21 cellular contexts compared by ENCODE assay signal in the genomic region with DNA sequence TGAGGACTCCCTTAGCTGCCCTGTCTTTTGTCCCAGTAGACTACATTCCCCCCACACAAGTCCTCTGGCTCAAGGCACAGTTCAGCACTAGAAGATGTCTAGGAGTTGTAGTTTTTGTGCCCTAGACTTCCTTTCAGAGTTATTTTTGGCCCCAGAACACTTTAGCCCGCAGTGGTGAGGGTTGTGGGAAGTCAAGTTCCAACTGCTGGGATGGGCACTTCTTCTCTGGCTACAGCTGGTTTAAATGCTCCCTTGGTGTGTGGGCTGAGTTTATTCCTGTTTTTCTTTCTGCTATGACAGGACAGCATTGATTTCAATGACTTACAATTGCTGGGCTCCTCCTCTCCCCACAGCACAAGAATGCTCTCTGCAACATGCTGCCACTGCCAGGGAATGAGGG. TPM values are rescaled to one million over a fixed set of nuclear protein-coding genes. Genes with fewer than 3 reads are reported as not detected.
DNase-seq lines count a peak whose midpoint lies in the region; ATAC-seq, FAIRE-seq and TF ChIP-seq lines count a peak whose summit lies in the region.
"Had no signal": no experiment of that assay in that cellular context is flagged by ENCODE, and none has a peak within 500 bp of the region (broad histone marks: within the 10 kb centered on the region; RNA-seq: fewer than 3 reads in every experiment).

No MANE protein-coding gene starts in this region.

- H3K36me3 ChIP-seq in bronchial epithelial cell (ENCODE audit: control insufficient read depth, insufficient read depth, low read length) (no peaks in the 10 kb centered on the region), left lung (no peaks in the 10 kb centered on the region), osteoblast (ENCODE audit: insufficient read depth, low read length) (no peaks in the 10 kb centered on the region)

- H3K27me3 ChIP-seq in bronchial epithelial cell (ENCODE audit: control insufficient read depth, insufficient read depth, low read length) = no peaks in the 10 kb centered on the region
- no peaks in the 10 kb centered on the region for H3K27me3 ChIP-seq in left lung
- H3K27me3 ChIP-seq in osteoblast (ENCODE audit: insufficient read depth, low read length) = no peaks in the 10 kb centered on the region

- intact Hi-C loops in left lung (cut with DNase I) = no loop called here

- no peaks in the 10 kb centered on the region for H3K9me3 ChIP-seq in left lung
- H3K9me3 ChIP-seq in osteoblast (ENCODE audit: low read depth, low read length) = no peaks in the 10 kb centered on the region
- H3K9me3 ChIP-seq: A549 had no signal

- peak; percentile 50 for FAIRE-seq in bronchial epithelial cell (lab: Jason Lieb, UNC)
- FAIRE-seq: A549, HepG2 had no signal

- H2AFZ ChIP-seq in osteoblast (ENCODE audit: low read length) = no peak overlapping the region

- no peaks in the 10 kb centered on the region for H3K79me2 ChIP-seq in osteoblast (ENCODE audit: insufficient read depth, low read length)

- H3K4me1 ChIP-seq in left lung = no peaks in the 10 kb centered on the region
- no peaks in the 10 kb centered on the region for H3K4me1 ChIP-seq in osteoblast (ENCODE audit: insufficient read depth, low read length)
- H3K4me1 ChIP-seq: A549 had no signal

- peak; percentile 45 for ATAC-seq in left lung
- ATAC-seq: A549, HepG2 had no signal

- no peak overlapping the region for H3K27ac ChIP-seq in left lung
- no peak overlapping the region for H3K27ac ChIP-seq in osteoblast (ENCODE audit: low read depth, low read length)
- H3K27ac ChIP-seq: 22Rv1, A549, C4-2B had no signal

- no peak overlapping the region for H3K4me2 ChIP-seq in osteoblast (ENCODE audit: insufficient read depth, low read length)
- H3K4me2 ChIP-seq: A549 had no signal

- TF ChIP-seq CTCF in bronchial epithelial cell (IDR thresholded peaks at IDR 0.05; ENCODE audit: insufficient read depth, low read length, severe bottlenecking) = no peak
- no peak for TF ChIP-seq CTCF in left lung (IDR thresholded peaks at IDR 0.05)
- TF ChIP-seq CTCF in osteoblast (IDR thresholded peaks at IDR 0.05; ENCODE audit: extremely low read depth, low read depth, low read length) = no peak

- DNase-seq in LHCN-M2 (ENCODE audit: low read depth) (peak; percentile 45), bronchial epithelial cell (ENCODE audit: low read depth) (no peak), left lung (no peak), osteoblast (ENCODE audit: insufficient read length, low spot score, missing footprints) (peak; percentile 8), GDM1 (lab: John Stamatoyannopoulos, UW) (no peak), NCI-H1694 treated with DMSO at 0.1 percent for 48 hours (lab: John Stamatoyannopoulos, UW) (no peak), midbrain (lab: John Stamatoyannopoulos, UW) (no peak), NCI-H2227 (lab: John Stamatoyannopoulos, UW; ENCODE audit: unreplicated experiment) (no peak)
- DNase-seq: AML-193; CD4-positive, alpha-beta T cell; DMS153; DMS79; GF-D8; GOT3; H9 had no signal

- H3K4me3 ChIP-seq in bronchial epithelial cell (ENCODE audit: low read depth, low read length) (no peak overlapping the region), left lung (no peak overlapping the region), osteoblast (ENCODE audit: insufficient read depth, low read length) (no peak overlapping the region)
- H3K4me3 ChIP-seq: A549 had no signal

- no peaks in the 10 kb centered on the region for H4K20me1 ChIP-seq in osteoblast (ENCODE audit: insufficient read depth, low read length)

RNA-seq across cellular contexts. Expression of gene SLC13A1, which starts 56.6 kb away (rescaled TPM):
- total RNA-seq in LHCN-M2 (2014; rRNA removed) (not detected in 2 replicates), bronchial epithelial cell (not detected in 2 replicates), left lung (not detected), osteoblast (not detected in 2 replicates)
- not detected for polyA plus RNA-seq in LHCN-M2 (2012)
- total RNA-seq: CD4-positive, alpha-beta T cell; Daoy; H9; HepG2 had no signal
- polyA plus RNA-seq: A549, BJ, HepG2 had no signal

Comparison
In these comparisons a context has a peak if more than half of its experiments do, and no peak if none do; other contexts are left out.
1. DNase-seq: peak in LHCN-M2 (single experiment) and osteoblast (single experiment); none in bronchial epithelial cell (single experiment), left lung (0 of 2), GDM1 (single experiment), NCI-H1694 treated with DMSO at 0.1 percent for 48 hours (single experiment), midbrain (single experiment) and NCI-H2227 (single experiment).